22 cellular contexts compared by ENCODE assay signal in genomic region chr16:67796099-67796718, GRCh38. TPM values are rescaled to one million over a fixed set of nuclear protein-coding genes. Genes with fewer than 3 reads are reported as not detected.
DNase-seq lines count a peak whose midpoint lies in the region; ATAC-seq and TF ChIP-seq lines count a peak whose summit lies in the region.
"Had no signal": no experiment of that assay in that cellular context is flagged by ENCODE, and none has a peak within 500 bp of the region (broad histone marks: within the 10 kb centered on the region; RNA-seq: fewer than 3 reads in every experiment).

No MANE protein-coding gene starts in this region.

- ATAC-seq in gastrocnemius medialis: no peak
- ATAC-seq in GM18511 (IDR thresholded peaks at IDR 0.05; ENCODE audit: unreplicated experiment): no peak
- ATAC-seq: pancreas, SK-N-SH treated with all-trans-retinoic acid at 6 μM for 48 hours, WTC11 had no signal

- H3K9me3 Mint-ChIP-seq in activated naive CD4-positive, alpha-beta T cell treated with anti-CD3 and anti-CD28 coated beads for 36 hours: no peaks in the 10 kb centered on the region
- H3K9me3 Mint-ChIP-seq: activated naive CD8-positive, alpha-beta T cell treated with anti-CD3 and anti-CD28 coated beads, Interleukin-2, amount 10 ng/mL, durations not matched to agents 7 days and 5 days; naive B cell; WTC11 had no signal

- no peak for DNase-seq in activated naive CD4-positive, alpha-beta T cell treated with anti-CD3 and anti-CD28 coated beads for 36 hours
- no peak for DNase-seq in activated naive CD4-positive, alpha-beta T cell treated with Interleukin-2 at 50 U/mL for 16 hours
- DNase-seq in OCI-M1 (lab: John Stamatoyannopoulos, UW): peak; percentile 10
- peak; percentile 29 for DNase-seq in dedifferentiated amniotic fluid mesenchymal stem cell (ENCODE audit: extremely low spot score)
- no peak for DNase-seq in gastrocnemius medialis
- no peak for DNase-seq in NCI-H748 (lab: John Stamatoyannopoulos, UW; ENCODE audit: unreplicated experiment)
- no peak for DNase-seq in RWPE1 (ENCODE audit: low spot score)
- DNase-seq: activated CD4-positive, alpha-beta T cell treated with anti-CD3 and anti-CD28 coated beads, Interleukin-2, amount 50 U/mL, for 48 hours; activated naive CD8-positive, alpha-beta T cell treated with anti-CD3 and anti-CD28 coated beads, Interleukin-2, amount 10 ng/mL, durations not matched to agents 7 days and 5 days; brain microvascular endothelial cell; GOT3; mesenchymal stem cell; naive B cell; NCI-H2081 treated with DMSO at 0.1 percent for 48 hours; pancreas; RPMI8226; sigmoid colon had no signal

- no peaks in the 10 kb centered on the region for H3K27me3 ChIP-seq in gastrocnemius medialis
- H3K27me3 ChIP-seq: BLaER1, brain microvascular endothelial cell, pancreas, sigmoid colon had no signal

- H3K9me3 ChIP-seq in gastrocnemius medialis: no peaks in the 10 kb centered on the region
- H3K9me3 ChIP-seq: BLaER1, pancreas, sigmoid colon had no signal

- H3K4me3 ChIP-seq in gastrocnemius medialis: no peak overlapping the region
- H3K4me3 ChIP-seq: BLaER1, pancreas, sigmoid colon had no signal

- peaks cover 9% of the 10 kb centered on the region for H3K36me3 Mint-ChIP-seq in activated naive CD4-positive, alpha-beta T cell treated with anti-CD3 and anti-CD28 coated beads for 36 hours (ENCODE audit: low read depth)

- no peak overlapping the region for H3K4me3 Mint-ChIP-seq in activated naive CD4-positive, alpha-beta T cell treated with anti-CD3 and anti-CD28 coated beads for 36 hours
- H3K4me3 Mint-ChIP-seq: activated naive CD8-positive, alpha-beta T cell treated with anti-CD3 and anti-CD28 coated beads, Interleukin-2, amount 10 ng/mL, durations not matched to agents 7 days and 5 days; naive B cell; WTC11 had no signal

- peaks cover 23% of the 10 kb centered on the region for H3K4me1 Mint-ChIP-seq in activated naive CD4-positive, alpha-beta T cell treated with anti-CD3 and anti-CD28 coated beads for 36 hours (ENCODE audit: low read depth)
- H3K4me1 Mint-ChIP-seq: WTC11 had no signal

- H3K27ac ChIP-seq in gastrocnemius medialis (peak overlapping the region in 3 of 4 donors; percentile 41 to 71 (median 59)), RWPE1 (no peak overlapping the region)
- H3K27ac ChIP-seq: BLaER1, brain microvascular endothelial cell, HL-60, pancreas, sigmoid colon had no signal

- peaks cover 45 to 60% of the 10 kb centered on the region in 2 donors for H3K4me1 ChIP-seq in gastrocnemius medialis
- H3K4me1 ChIP-seq: pancreas had no signal

- CTCF ChIA-PET in activated naive CD4-positive, alpha-beta T cell treated with anti-CD3 and anti-CD28 coated beads for 36 hours (lab: Charles Lee): interaction anchor here (0.7 to 1.0 kb wide), 2 partner anchors 20 to 312 kb away, joined by 3 to 4 read pairs; no protein-coding TSS in a partner anchor
- CTCF ChIA-PET in RWPE1 (lab: Yijun Ruan, JAX): interaction anchor here (1.5 kb wide), 1 partner anchor 20 kb away, joined by 4 read pairs; no protein-coding TSS in a partner anchor

- peak overlapping the region; percentile 1 for H3K27ac Mint-ChIP-seq in activated naive CD4-positive, alpha-beta T cell treated with anti-CD3 and anti-CD28 coated beads for 36 hours
- H3K27ac Mint-ChIP-seq: activated naive CD8-positive, alpha-beta T cell treated with anti-CD3 and anti-CD28 coated beads, Interleukin-2, amount 10 ng/mL, durations not matched to agents 7 days and 5 days; WTC11 had no signal

- intact Hi-C loops in activated naive CD4-positive, alpha-beta T cell treated with anti-CD3 and anti-CD28 coated beads for 36 hours (cut with micrococcal nuclease): no loop called here
- intact Hi-C loops in gastrocnemius medialis (cut with DNase I; ENCODE audit: low total_unique reads): no loop called here

- H3K27me3 Mint-ChIP-seq in activated naive CD4-positive, alpha-beta T cell treated with anti-CD3 and anti-CD28 coated beads for 36 hours (ENCODE audit: low read depth): no peaks in the 10 kb centered on the region
- H3K27me3 Mint-ChIP-seq: activated naive CD8-positive, alpha-beta T cell treated with anti-CD3 and anti-CD28 coated beads, Interleukin-2, amount 10 ng/mL, durations not matched to agents 7 days and 5 days; naive B cell had no signal

- POLR2A ChIA-PET in RWPE1 (lab: Yijun Ruan, JAX; ENCODE audit: low non-redundant PET): interaction anchor here (0.7 to 0.8 kb wide), 2 partner anchors 10 to 120 kb away, joined by 3 read pairs; partner anchors contain the start of genes RANBP10 and TSNAXIP1

- no peak for TF ChIP-seq POLR2A in gastrocnemius medialis (IDR thresholded peaks at IDR 0.05)

- in situ Hi-C loops in gastrocnemius medialis (cut with MboI; ENCODE audit: low sequenced_read_pairs in 4 of 4): no loop called here

- TF ChIP-seq CTCF in gastrocnemius medialis (IDR thresholded peaks at IDR 0.05 in 4 of 5, conservative IDR thresholded peaks at IDR 0.05 in 1 of 5) (no peak), RWPE1 (conservative IDR thresholded peaks at IDR 0.05; ENCODE audit: low read depth) (no peak)

- no peaks in the 10 kb centered on the region for H3K36me3 ChIP-seq in gastrocnemius medialis
- H3K36me3 ChIP-seq: pancreas had no signal

RNA-seq across cellular contexts. Expression of gene RANBP10, which starts 10.2 kb away (rescaled TPM):
- 10 to 100 TPM; 12.4 to 16.1 TPM for total RNA-seq in activated naive CD4-positive, alpha-beta T cell treated with anti-CD3 and anti-CD28 coated beads for 36 hours
- 10 to 100 TPM; 12.6 to 46.6 (median 14.8) TPM for total RNA-seq in gastrocnemius medialis

RNA-seq across cellular contexts. Expression of gene TSNAXIP1, which starts 10.5 kb away (rescaled TPM):
- total RNA-seq in activated naive CD4-positive, alpha-beta T cell treated with anti-CD3 and anti-CD28 coated beads for 36 hours: under 1 TPM; 0.35 to 0.50 TPM
- total RNA-seq in gastrocnemius medialis: 10 to 100 TPM in 1 of 4 donors, under 1 TPM in 2, not detected in 1; 0.27 to 11.0 (median 0.56) TPM

RNA-seq across cellular contexts. Expression of gene THAP11, which starts 45.9 kb away (rescaled TPM):
- total RNA-seq in activated naive CD4-positive, alpha-beta T cell treated with anti-CD3 and anti-CD28 coated beads for 36 hours: 10 to 100 TPM; 19.9 to 20.6 TPM
- 100 to 1,000 TPM in 2 of 4 donors, 10 to 100 TPM in 2; 61.9 to 120 (median 102) TPM for total RNA-seq in gastrocnemius medialis

RNA-seq across cellular contexts. Expression of gene NUTF2, which starts 50.5 kb away (rescaled TPM):
- 100 to 1,000 TPM; 165 to 171 TPM for total RNA-seq in activated naive CD4-positive, alpha-beta T cell treated with anti-CD3 and anti-CD28 coated beads for 36 hours
- total RNA-seq in gastrocnemius medialis: 100 to 1,000 TPM in 3 of 4 donors, 10 to 100 TPM in 1; 60.1 to 210 (median 114) TPM

RNA-seq across cellular contexts. Expression of gene CENPT, which starts 51.3 kb away (rescaled TPM):
- 10 to 100 TPM; 43.7 to 45.8 TPM for total RNA-seq in activated naive CD4-positive, alpha-beta T cell treated with anti-CD3 and anti-CD28 coated beads for 36 hours
- 10 to 100 TPM; 14.9 to 41.2 (median 20.0) TPM for total RNA-seq in gastrocnemius medialis

Comparison
In these comparisons a context has a peak if more than half of its experiments do, and no peak if none do; other contexts are left out.
1. DNase-seq: peak in OCI-M1 (single experiment) and dedifferentiated amniotic fluid mesenchymal stem cell (single experiment); none in activated naive CD4-positive, alpha-beta T cell treated with anti-CD3 and anti-CD28 coated beads for 36 hours (single experiment), activated naive CD4-positive, alpha-beta T cell treated with Interleukin-2 at 50 U/mL for 16 hours (single experiment), gastrocnemius medialis (0 of 2), NCI-H748 (single experiment) and RWPE1 (single experiment).